In the genomic region with DNA sequence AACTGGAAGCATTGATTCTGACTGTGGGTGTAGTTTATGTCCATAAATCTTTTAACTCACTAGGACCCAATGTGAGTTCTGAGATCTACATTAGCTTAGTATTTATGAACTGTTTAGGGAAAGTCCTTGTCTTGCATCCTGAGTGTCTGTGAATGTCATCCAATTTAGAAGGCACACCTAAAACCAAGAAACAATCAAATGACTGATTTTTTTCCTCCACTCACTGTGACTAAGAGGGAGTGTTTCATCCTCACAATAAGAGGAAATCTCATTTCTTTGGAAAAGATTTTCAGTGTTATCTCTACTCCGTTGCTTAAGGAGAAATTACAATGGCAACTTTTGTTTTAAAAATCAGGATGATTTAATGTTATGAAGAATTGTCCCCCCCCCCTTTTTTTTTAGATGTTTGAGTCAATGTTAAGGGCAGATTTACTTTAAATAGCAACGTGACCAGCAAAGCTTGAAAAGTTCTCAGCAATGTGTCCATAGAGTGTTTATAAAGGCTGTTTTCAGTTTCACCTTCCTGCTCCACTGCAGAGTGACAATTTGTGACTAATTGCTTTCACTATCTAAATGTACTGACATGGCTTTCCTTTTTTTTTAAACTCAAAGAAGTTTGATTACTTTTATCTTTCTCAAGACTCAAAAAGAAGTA, we compare ENCODE assay signal across 10 cellular contexts.
DNase-seq lines count a peak whose midpoint lies in the region; ATAC-seq and TF ChIP-seq lines count a peak whose summit lies in the region.
"Had no signal": no experiment of that assay in that cellular context is flagged by ENCODE, and none has a peak within 500 bp of the region (broad histone marks: within the 10 kb centered on the region; RNA-seq: fewer than 3 reads in every experiment).

No MANE protein-coding gene starts in this region.

- intact Hi-C loops in CD4-positive, alpha-beta T cell (cut with DNase I, micrococcal nuclease): no loop called here

- ATAC-seq in SK-N-SH treated with all-trans-retinoic acid at 6 μM for 48 hours: no peak
- peak; percentile 100 for ATAC-seq in GM21825 (IDR thresholded peaks at IDR 0.05; ENCODE audit: unreplicated experiment)
- peak; percentile 100 for ATAC-seq in HG03571 (IDR thresholded peaks at IDR 0.05; ENCODE audit: unreplicated experiment)
- no peak for ATAC-seq in CD4-positive, alpha-beta T cell (ENCODE audit: poor library complexity)
- no peak for ATAC-seq in GM23338
- ATAC-seq: HCT116 had no signal

- no peaks in the 10 kb centered on the region for H3K36me3 Mint-ChIP-seq in CD4-positive, alpha-beta T cell (ENCODE audit: low read depth)
- no peaks in the 10 kb centered on the region for H3K36me3 Mint-ChIP-seq in GM23338 (ENCODE audit: low read depth)

- no peaks in the 10 kb centered on the region for H3F3A ChIP-seq in SK-N-SH (replicated peaks; ENCODE audit: insufficient read depth)
- H3F3A ChIP-seq in GM23338 (replicated peaks; ENCODE audit: low read depth): no peaks in the 10 kb centered on the region

- no peak for DNase-seq in SK-N-SH
- DNase-seq in kidney glomerular epithelial cell (lab: John Stamatoyannopoulos, UW): peak; percentile 61
- DNase-seq in CD4-positive, alpha-beta T cell: no peak
- DNase-seq in GM23338 (ENCODE audit: low spot score): no peak
- DNase-seq in NCI-H1092 treated with DMSO at 0.1 percent for 48 hours (lab: John Stamatoyannopoulos, UW): no peak
- DNase-seq: 8988T had no signal

- TF ChIP-seq RAD21 in SK-N-SH (IDR thresholded peaks at IDR 0.05; ENCODE audit: low read length): no peak

- peak overlapping the region in 1 of 2 experiments; percentile 34; a peak in 2 of 4 replicates for H3K27ac ChIP-seq in SK-N-SH (ENCODE audit: low read depth in 2 of 2, low read length in 1 of 2)
- no peak overlapping the region for H3K27ac ChIP-seq in CD4-positive, alpha-beta T cell (ENCODE audit: low read depth, low read length)
- no peak overlapping the region for H3K27ac ChIP-seq in GM23338 (ENCODE audit: low read depth)

- 7% methylated on average over 2 of the region's 2 CpGs for WGBS in SK-N-SH (ENCODE audit: low lambda C conversion rate)

- H3K27me3 ChIP-seq in SK-N-SH (ENCODE audit: insufficient read depth) (no peaks in the 10 kb centered on the region), GM23338 (ENCODE audit: insufficient read depth) (no peaks in the 10 kb centered on the region)
- H3K27me3 ChIP-seq in CD4-positive, alpha-beta T cell (ENCODE audit: control insufficient read depth, insufficient read depth, low read length): no peaks in the 10 kb centered on the region

- H2AFZ ChIP-seq in SK-N-SH (ENCODE audit: low read depth) (no peak overlapping the region), GM23338 (no peak overlapping the region)

- CTCF ChIA-PET in SK-N-SH (lab: Yijun Ruan, JAX): no interaction called here
- CTCF ChIA-PET in CD4-positive, alpha-beta T cell (lab: Charles Lee): interaction anchor here (0.6 kb wide), 1 partner anchor 1350 kb away, joined by 4 read pairs; no protein-coding TSS in a partner anchor

- POLR2A ChIA-PET in SK-N-SH (lab: Yijun Ruan, JAX): no interaction called here
- POLR2A ChIA-PET in CD4-positive, alpha-beta T cell (lab: Charles Lee): no interaction called here

- H3K4me2 ChIP-seq in SK-N-SH (no peak overlapping the region), GM23338 (no peak overlapping the region)

- 0 out of 2 replicates have a peak overlapping the region, but pooled peaks have one; percentile 20 for H3K9ac ChIP-seq in SK-N-SH

- no peaks in the 10 kb centered on the region for H3K4me1 Mint-ChIP-seq in CD4-positive, alpha-beta T cell (ENCODE audit: low read depth)
- no peaks in the 10 kb centered on the region for H3K4me1 Mint-ChIP-seq in GM23338

- H3K4me1 ChIP-seq in SK-N-SH (ENCODE audit: control insufficient read depth in 1 of 2, insufficient read depth in 2 of 2, low read depth in 1 of 2, low read length in 1 of 2): no peaks in the 10 kb centered on the region
- H3K4me1 ChIP-seq in GM23338 (ENCODE audit: insufficient read depth): no peaks in the 10 kb centered on the region

- H3K79me2 ChIP-seq in SK-N-SH (ENCODE audit: insufficient read depth) (no peaks in the 10 kb centered on the region), GM23338 (replicated peaks; ENCODE audit: insufficient read depth) (no peaks in the 10 kb centered on the region)

- no peaks in the 10 kb centered on the region for H3K36me3 ChIP-seq in SK-N-SH (replicated peaks in 1 of 2; ENCODE audit: control insufficient read depth in 1 of 2, insufficient read depth in 2 of 2, low read length in 1 of 2)
- H3K36me3 ChIP-seq in GM23338 (ENCODE audit: insufficient read depth): no peaks in the 10 kb centered on the region

- H3K4me3 ChIP-seq in SK-N-SH (ENCODE audit: low read depth in 2 of 2, low read length in 1 of 2): no peak overlapping the region
- no peak overlapping the region for H3K4me3 ChIP-seq in GM23338

- TF ChIP-seq EP300 in SK-N-SH (IDR thresholded peaks at IDR 0.05; ENCODE audit: borderline replicate concordance in 1 of 2, low read depth in 1 of 2, low read length in 1 of 2): no peak

- H3K4me3 Mint-ChIP-seq in CD4-positive, alpha-beta T cell: no peak overlapping the region
- no peak overlapping the region for H3K4me3 Mint-ChIP-seq in GM23338

- TF ChIP-seq CTCF in SK-N-SH (IDR thresholded peaks at IDR 0.05) (no peak), GM23338 (conservative IDR thresholded peaks at IDR 0.05; ENCODE audit: low read depth in 2 of 2) (no peak)
- TF ChIP-seq CTCF in CD4-positive, alpha-beta T cell (IDR thresholded peaks at IDR 0.05): no peak

- peaks cover 3% of the 10 kb centered on the region for H3K9me3 Mint-ChIP-seq in CD4-positive, alpha-beta T cell
- H3K9me3 Mint-ChIP-seq in GM23338: no peaks in the 10 kb centered on the region

- no peaks in the 10 kb centered on the region for H3K9me3 ChIP-seq in SK-N-SH
- no peaks in the 10 kb centered on the region for H3K9me3 ChIP-seq in CD4-positive, alpha-beta T cell (ENCODE audit: control insufficient read depth, low read length)

- H3K27me3 Mint-ChIP-seq in CD4-positive, alpha-beta T cell: no peaks in the 10 kb centered on the region
- H3K27me3 Mint-ChIP-seq in GM23338 (ENCODE audit: insufficient read depth, low read depth, poor library complexity): no peaks in the 10 kb centered on the region

- no peak overlapping the region for H3K27ac Mint-ChIP-seq in CD4-positive, alpha-beta T cell
- H3K27ac Mint-ChIP-seq in GM23338: no peak overlapping the region

- no peaks in the 10 kb centered on the region for H4K20me1 ChIP-seq in SK-N-SH (ENCODE audit: insufficient read depth)
- H4K20me1 ChIP-seq in GM23338 (replicated peaks; ENCODE audit: insufficient read depth): no peaks in the 10 kb centered on the region

- H3K9me2 ChIP-seq in SK-N-SH (no peaks in the 10 kb centered on the region), GM23338 (ENCODE audit: insufficient read depth) (no peaks in the 10 kb centered on the region)

TF ChIP-seq in SK-N-SH, 30 proteins besides CTCF, POLR2A, EP300 and RAD21 (continues in another document):
- no peak for TF ChIP-seq FOXJ3 (CRISPR knock-in tag; IDR thresholded peaks at IDR 0.05)
- TF ChIP-seq ZBTB33 (IDR thresholded peaks at IDR 0.05; ENCODE audit: borderline replicate concordance, low read depth): no peak

TF ChIP-seq in SK-N-SH treated with all-trans-retinoic acid at 6 μM for 48 hours, 23 proteins besides CTCF, POLR2A, EP300 and RAD21 (continues in another document):
- TF ChIP-seq ZNF70 (CRISPR knock-in tag; IDR thresholded peaks at IDR 0.05) (no peak), SNAI2 (CRISPR knock-in tag; IDR thresholded peaks at IDR 0.05) (no peak), RARB (CRISPR knock-in tag; IDR thresholded peaks at IDR 0.05) (no peak), TOX (CRISPR knock-in tag; IDR thresholded peaks at IDR 0.05; ENCODE audit: borderline replicate concordance) (no peak), ZNF8 (CRISPR knock-in tag; IDR thresholded peaks at IDR 0.05) (no peak), ESRRG (CRISPR knock-in tag; IDR thresholded peaks at IDR 0.05) (no peak), BACH2 (CRISPR knock-in tag; IDR thresholded peaks at IDR 0.05; ENCODE audit: borderline replicate concordance) (no peak)
- TF ChIP-seq, protein P1, sequence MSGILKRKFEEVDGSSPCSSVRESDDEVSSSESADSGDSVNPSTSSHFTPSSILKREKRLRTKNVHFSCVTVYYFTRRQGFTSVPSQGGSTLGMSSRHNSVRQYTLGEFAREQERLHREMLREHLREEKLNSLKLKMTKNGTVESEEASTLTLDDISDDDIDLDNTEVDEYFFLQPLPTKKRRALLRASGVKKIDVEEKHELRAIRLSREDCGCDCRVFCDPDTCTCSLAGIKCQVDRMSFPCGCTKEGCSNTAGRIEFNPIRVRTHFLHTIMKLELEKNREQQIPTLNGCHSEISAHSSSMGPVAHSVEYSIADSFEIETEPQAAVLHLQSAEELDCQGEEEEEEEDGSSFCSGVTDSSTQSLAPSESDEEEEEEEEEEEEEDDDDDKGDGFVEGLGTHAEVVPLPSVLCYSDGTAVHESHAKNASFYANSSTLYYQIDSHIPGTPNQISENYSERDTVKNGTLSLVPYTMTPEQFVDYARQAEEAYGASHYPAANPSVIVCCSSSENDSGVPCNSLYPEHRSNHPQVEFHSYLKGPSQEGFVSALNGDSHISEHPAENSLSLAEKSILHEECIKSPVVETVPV (CRISPR knock-in tag; IDR thresholded peaks at IDR 0.05): no peak

TF ChIP-seq in GM23338, 12 proteins besides CTCF, POLR2A, EP300 and RAD21 (continues in another document):
- TF ChIP-seq NANOG (IDR thresholded peaks at IDR 0.05; ENCODE audit: borderline replicate concordance): no peak

Comparison
In these comparisons a context has a peak if more than half of its experiments do, and no peak if none do; other contexts are left out.
1. ATAC-seq: peak in GM21825 (single experiment) and HG03571 (single experiment); none in SK-N-SH treated with all-trans-retinoic acid at 6 μM for 48 hours (single experiment), CD4-positive, alpha-beta T cell (single experiment) and GM23338 (single experiment).